Comparison of ENCODE assay signal across 8 cellular contexts in genomic region chr17:48908047-48908843, GRCh38. TPM values are rescaled to one million over a fixed set of nuclear protein-coding genes. Genes with fewer than 3 reads are reported as not detected.
A peak's percentile ranks its signal among the peaks of the same experiment; 100 is the strongest.
DNase-seq lines count a peak whose midpoint lies in the region; ATAC-seq and TF ChIP-seq lines count a peak whose summit lies in the region.

UBE2Z (plus strand) TSS chr17:48908407; CDS start chr17:48908504, 97 bp downstream.

- DNase-seq in AML-193 (lab: John Stamatoyannopoulos, UW) (peak; percentile 83 to 89), NCI-H446 treated with DMSO at 0.1 percent for 48 hours (lab: John Stamatoyannopoulos, UW) (peak; percentile 84), cerebellar nuclear complex (lab: John Stamatoyannopoulos, UW) (peak; percentile 83 to 95), kidney epithelial cell (ENCODE audit: low read depth) (peak; percentile 70)
- peak; percentile 83 for DNase-seq in activated CD4-positive, CD25-positive, alpha-beta regulatory T cell treated with anti-CD3 and anti-CD28 coated beads, Interleukin-2, amount 50 U/mL, for 72 hours
- peak; percentile 81 to 87 for DNase-seq in stimulated activated CD4-positive, alpha-beta T cell treated with anti-CD3 and anti-CD28 coated beads, Interleukin-15, amount 100 ng/mL, for 48 hours (ENCODE audit: low read depth in 2 of 2)

- H3K27me3 ChIP-seq in kidney epithelial cell (ENCODE audit: control insufficient read depth, insufficient read depth, low read length): no peaks in the 10 kb centered on the region

- peak within 1 kb of the TSS; percentile 93 for H3K4me3 ChIP-seq in kidney epithelial cell (ENCODE audit: low read depth, low read length)

- peaks cover 3% of the 10 kb centered on the region for H3K36me3 ChIP-seq in kidney epithelial cell (ENCODE audit: control insufficient read depth, insufficient read depth, low read length)

- TF ChIP-seq CTCF in kidney epithelial cell (IDR thresholded peaks at IDR 0.05; ENCODE audit: insufficient read depth, low read length, poor library complexity, severe bottlenecking): peak; percentile 32

- ATAC-seq in GM19035 (IDR thresholded peaks at IDR 0.05; ENCODE audit: unreplicated experiment) (peak; percentile 83), HG03354 (IDR thresholded peaks at IDR 0.05; ENCODE audit: poor library complexity, severe bottlenecking, unreplicated experiment) (peak; percentile 83)

RNA-seq across cellular contexts. Expression of gene UBE2Z, which starts in this region (rescaled TPM):
- total RNA-seq in kidney epithelial cell: 118 and 119 TPM in 2 replicates

Comparison
In these comparisons a context has a peak if more than half of its experiments do, and no peak if none do; other contexts are left out.
1. Peak in every context shown above with its lines: DNase-seq, ATAC-seq and H3K4me3 ChIP-seq.